Comparison of ENCODE assay signal across 8 cellular contexts in the genomic region with DNA sequence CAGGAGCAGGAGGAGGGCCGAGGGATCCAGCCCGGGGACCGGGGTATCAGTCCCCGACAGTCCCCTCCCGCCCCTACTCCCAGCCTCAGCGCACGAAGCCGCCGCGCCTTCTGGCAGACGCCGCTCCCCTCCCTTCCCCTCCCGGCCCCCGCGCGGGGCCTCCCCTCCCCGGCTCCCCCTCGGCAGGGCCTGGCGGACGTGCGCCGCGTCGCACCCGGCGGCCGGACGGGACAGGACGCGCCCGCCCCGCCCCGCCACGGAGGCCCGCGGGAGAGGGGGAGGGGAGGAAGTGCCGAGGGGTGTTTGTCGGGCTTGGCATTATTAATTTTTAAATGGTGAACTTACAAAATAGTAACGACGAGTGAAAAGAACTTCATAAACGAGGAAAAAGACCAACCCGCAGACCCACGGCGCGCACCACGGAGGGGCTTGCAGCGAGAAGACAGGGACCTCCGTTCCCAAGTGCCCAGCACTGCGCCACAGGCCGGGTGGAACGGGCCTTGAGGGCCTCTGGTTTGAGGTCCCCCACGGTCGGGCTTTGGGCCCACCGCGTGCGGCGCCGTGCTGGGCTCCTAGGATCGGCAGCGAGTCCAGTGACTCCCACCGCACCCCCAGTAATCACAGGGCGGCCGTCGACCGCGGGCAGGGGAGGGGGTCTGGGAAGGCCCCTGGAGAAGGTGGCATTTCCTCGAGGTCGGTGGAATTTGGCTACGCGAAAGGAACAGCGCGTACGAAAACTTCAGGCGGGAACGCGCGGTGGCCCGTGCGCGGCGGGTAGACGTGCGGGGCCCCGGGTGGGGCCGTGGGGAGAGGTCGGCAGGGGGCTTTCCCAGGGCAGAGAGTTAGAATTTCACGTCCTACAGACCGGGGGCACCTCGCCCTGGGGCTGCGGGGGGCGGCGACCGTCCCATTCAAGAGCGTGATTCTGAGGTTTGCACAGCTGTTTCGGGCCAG. TPM values are rescaled to one million over a fixed set of nuclear protein-coding genes. Genes with fewer than 3 reads are reported as not detected.
DNase-seq lines count a peak whose midpoint lies in the region; ATAC-seq, FAIRE-seq and TF ChIP-seq lines count a peak whose summit lies in the region.

No MANE protein-coding gene starts in this region.

- H4K20me1 ChIP-seq in SU-DHL-6 (ENCODE audit: low read depth, low read length), result no peaks in the 10 kb centered on the region

- peaks cover 14% of the 10 kb centered on the region for H3K4me1 Mint-ChIP-seq in progenitor cell of endocrine pancreas (ENCODE audit: low read depth)

- H3K27me3 Mint-ChIP-seq in progenitor cell of endocrine pancreas, result no peaks in the 10 kb centered on the region

- H3K4me2 ChIP-seq in SU-DHL-6 (ENCODE audit: low read depth, low read length, poor library complexity, severe bottlenecking), result peak overlapping the region; percentile 42

- peak; percentile 8 for TF ChIP-seq POLR2A in GM18951 (IDR thresholded peaks at IDR 0.05; ENCODE audit: extremely low read depth, insufficient read depth, insufficient read length)

- H3K4me1 ChIP-seq in right cardiac atrium (ENCODE audit: control insufficient read depth, insufficient read depth, low read length), result peaks cover 3% of the 10 kb centered on the region

- H3K27me3 ChIP-seq in SU-DHL-6 (ENCODE audit: low read length) (no peaks in the 10 kb centered on the region), right cardiac atrium (ENCODE audit: control insufficient read depth, insufficient read depth) (no peaks in the 10 kb centered on the region)

- H3K27ac ChIP-seq in SU-DHL-6 (ENCODE audit: low read depth, low read length), result no peak overlapping the region
- H3K27ac ChIP-seq in angular gyrus (ENCODE audit: low read depth, low read length), result peak overlapping the region; percentile 97
- peak overlapping the region; percentile 99 for H3K27ac ChIP-seq in right cardiac atrium (ENCODE audit: low read length)

- H3K79me2 ChIP-seq in SU-DHL-6 (ENCODE audit: insufficient read depth, low read length), result peaks cover 11% of the 10 kb centered on the region; the same call in 1 of the 2 replicates

- in situ Hi-C loops in GM18951 (cut with MboI; ENCODE audit: low sequenced_read_pairs, unreplicated experiment), result no loop called here

- no peak for FAIRE-seq in HTR-8/SVneo (lab: Jason Lieb, UNC)

- intact Hi-C loops in right cardiac atrium (cut with DNase I), result loop anchor here (5.0 to 10.0 kb wide), 2 partner anchors 104 to 106 kb away; partner anchors contain the start of gene TMBIM1 (in 4 of the 4)

- H3K9me3 ChIP-seq in SU-DHL-6 (ENCODE audit: insufficient read depth, low read length) (no peaks in the 10 kb centered on the region), right cardiac atrium (ENCODE audit: control insufficient read depth, low read length) (no peaks in the 10 kb centered on the region)

- peak overlapping the region; percentile 62 for H2AFZ ChIP-seq in SU-DHL-6 (ENCODE audit: low read depth, low read length, severe bottlenecking)

- H3F3A ChIP-seq in SU-DHL-6 (ENCODE audit: insufficient read depth), result no peaks in the 10 kb centered on the region

- peak; percentile 74 for DNase-seq in Ammon's horn (ENCODE audit: low spot score)
- DNase-seq in right cardiac atrium, result peak; percentile 87 to 97 (median 95)
- peak; percentile 51 for DNase-seq in progenitor cell of endocrine pancreas (ENCODE audit: low spot score, unreplicated experiment)
- DNase-seq in HTR-8/SVneo (ENCODE audit: insufficient read length, low spot score), result no peak

- peak overlapping the region; percentile 92 for H3K4me3 Mint-ChIP-seq in progenitor cell of endocrine pancreas (ENCODE audit: low read depth)

- ATAC-seq in HG03442 (IDR thresholded peaks at IDR 0.05; ENCODE audit: unreplicated experiment) (peak; percentile 21), right cardiac atrium (peak; percentile 53 to 60)

- no peaks in the 10 kb centered on the region for H3K9me3 Mint-ChIP-seq in progenitor cell of endocrine pancreas (ENCODE audit: low read depth)

- TF ChIP-seq CTCF in SU-DHL-6 (IDR thresholded peaks at IDR 0.05; ENCODE audit: insufficient read depth, low read length, poor library complexity, severe bottlenecking), result no peak
- peak; percentile 4 for TF ChIP-seq CTCF in progenitor cell of endocrine pancreas (IDR thresholded peaks at IDR 0.05; ENCODE audit: unreplicated experiment)

- H3K9ac ChIP-seq in SU-DHL-6 (ENCODE audit: low read length), result peak overlapping the region; percentile 96

- H3K36me3 Mint-ChIP-seq in progenitor cell of endocrine pancreas (ENCODE audit: insufficient read depth), result peaks cover 3% of the 10 kb centered on the region

- WGBS in right cardiac atrium, result under 1% methylated on average over 95 of the region's 95 CpGs

- no peaks in the 10 kb centered on the region for H3K36me3 ChIP-seq in SU-DHL-6 (ENCODE audit: low read length)

- H3K4me3 ChIP-seq in SU-DHL-6 (ENCODE audit: insufficient read depth, low read length, poor library complexity, severe bottlenecking) (peak overlapping the region; percentile 23), right cardiac atrium (ENCODE audit: low read length) (peak overlapping the region; percentile 92)

- peak overlapping the region; percentile 85 for H3K27ac Mint-ChIP-seq in progenitor cell of endocrine pancreas

- H3K9me2 ChIP-seq in SU-DHL-6 (replicated peaks; ENCODE audit: insufficient read depth, low read length), result no peaks in the 10 kb centered on the region

RNA-seq across cellular contexts. Expression of gene CTDSP1, which starts 1.0 kb away (rescaled TPM):
- total RNA-seq in right cardiac atrium, result 100 to 1,000 TPM in 3 of 4 donors, 10 to 100 TPM in 1; 99.9 to 118 (median 116) TPM
- polyA plus RNA-seq in right cardiac atrium, result 85.9 TPM
- 102 and 108 TPM in 2 replicates for total RNA-seq in progenitor cell of endocrine pancreas

RNA-seq across cellular contexts. Expression of gene SLC11A1, which starts 16.6 kb away (rescaled TPM):
- 10 to 100 TPM in 2 of 4 donors, 1 to 10 TPM in 2; 6.4 to 19.5 (median 12.5) TPM for total RNA-seq in right cardiac atrium
- 13.8 TPM for polyA plus RNA-seq in right cardiac atrium
- total RNA-seq in progenitor cell of endocrine pancreas, result 0.33 and 0.34 TPM in 2 replicates

RNA-seq across cellular contexts. Expression of gene VIL1, which starts 20.2 kb away (rescaled TPM):
- not detected for total RNA-seq in right cardiac atrium
- polyA plus RNA-seq in right cardiac atrium, result 0.11 TPM
- 281 and 305 TPM in 2 replicates for total RNA-seq in progenitor cell of endocrine pancreas

RNA-seq across cellular contexts. Expression of gene CATIP, which starts 42.1 kb away (rescaled TPM):
- total RNA-seq in right cardiac atrium, result not detected
- polyA plus RNA-seq in right cardiac atrium, result 0.16 TPM
- 3.3 and 3.8 TPM in 2 replicates for total RNA-seq in progenitor cell of endocrine pancreas

Comparison
In these comparisons a context has a peak if more than half of its experiments do, and no peak if none do; other contexts are left out.
1. RNA of gene VIL1, which starts 20.2 kb away (total RNA-seq): 281 to 305 TPM in progenitor cell of endocrine pancreas; not detected in right cardiac atrium; every median in the first group is over 100 times any median in the second.